18 cellular contexts compared by ENCODE assay signal in the genomic region with DNA sequence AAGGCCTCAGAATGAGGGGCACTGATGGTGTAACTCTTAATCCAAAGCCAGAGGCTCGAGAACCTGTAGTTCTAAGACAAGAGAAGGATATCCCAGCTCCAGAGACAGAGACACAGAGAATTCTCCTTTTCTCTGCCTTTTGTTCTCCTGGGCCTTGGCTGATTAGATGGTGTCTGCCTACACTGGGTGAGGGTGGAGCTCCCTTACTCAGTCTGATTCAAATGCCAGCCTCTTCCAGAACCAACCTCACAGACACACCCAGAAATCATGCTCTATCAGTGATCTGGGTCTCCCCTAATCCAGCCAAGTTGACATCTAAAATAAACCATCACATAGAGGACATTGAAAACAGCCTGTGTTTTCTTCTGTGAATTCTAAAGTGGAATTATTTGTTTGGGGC.
A peak's percentile ranks its signal among the peaks of the same experiment; 100 is the strongest.
DNase-seq lines count a peak whose midpoint lies in the region; ATAC-seq and TF ChIP-seq lines count a peak whose summit lies in the region.
"Had no signal": no experiment of that assay in that cellular context is flagged by ENCODE, and none has a peak within 500 bp of the region (broad histone marks: within the 10 kb centered on the region; RNA-seq: fewer than 3 reads in every experiment).

No MANE protein-coding gene starts in this region.

- intact Hi-C loops in mucosa of descending colon (cut with DNase I, micrococcal nuclease) (no loop called here), dorsolateral prefrontal cortex (cut with DNase I) (no loop called here), vagina (cut with DNase I) (no loop called here)

- H3K4me3 ChIP-seq in epithelial cell of esophagus (ENCODE audit: low read length) = no peak overlapping the region
- H3K4me3 ChIP-seq in mucosa of descending colon = no peak overlapping the region
- H3K4me3 ChIP-seq in dorsolateral prefrontal cortex = no peak overlapping the region
- H3K4me3 ChIP-seq in vagina = no peak overlapping the region
- H3K4me3 ChIP-seq: SJCRH30 had no signal

- DNase-seq in NCI-H146 (lab: John Stamatoyannopoulos, UW) (peak; percentile 25), NCI-H146 treated with DMSO at 0.1 percent for 48 hours (lab: John Stamatoyannopoulos, UW; ENCODE audit: unreplicated experiment) (no peak), NCI-H69 (lab: John Stamatoyannopoulos, UW) (peak; percentile 79), epithelial cell of esophagus (ENCODE audit: low read depth) (peak; percentile 62), mucosa of descending colon (no peak), dorsolateral prefrontal cortex (no peak), vagina (ENCODE audit: extremely low spot score in 2 of 2) (no peak)
- DNase-seq: AML-193, C1 segment of cervical spinal cord, GOT3, HCEC 1CT, Karpas-422, NCI-H2171, NCI-H526 treated with DMSO at 0.1 percent for 48 hours, OCI-M1, T-cell had no signal

- no peaks in the 10 kb centered on the region for H3K27me3 ChIP-seq in dorsolateral prefrontal cortex
- no peaks in the 10 kb centered on the region for H3K27me3 ChIP-seq in vagina
- H3K27me3 ChIP-seq: SJCRH30 had no signal

- H3K4me1 ChIP-seq in mucosa of descending colon (ENCODE audit: low read depth) = no peaks in the 10 kb centered on the region
- no peaks in the 10 kb centered on the region for H3K4me1 ChIP-seq in vagina
- H3K4me1 ChIP-seq: SJCRH30 had no signal

- H3K27ac ChIP-seq in dorsolateral prefrontal cortex = peak overlapping the region in 1 of 59 donors; percentile 7
- no peak overlapping the region for H3K27ac ChIP-seq in vagina
- H3K27ac ChIP-seq: SJCRH30 had no signal

- TF ChIP-seq POLR2A in vagina (IDR thresholded peaks at IDR 0.05) = no peak

- TF ChIP-seq CTCF in epithelial cell of esophagus (IDR thresholded peaks at IDR 0.05; ENCODE audit: insufficient read depth, low read depth, low read length, missing control alignments) (no peak), mucosa of descending colon (IDR thresholded peaks at IDR 0.05) (no peak), dorsolateral prefrontal cortex (IDR thresholded peaks at IDR 0.05 in 54 of 56, conservative IDR thresholded peaks at IDR 0.05 in 2 of 56; ENCODE audit: low read depth in 1 of 56, partially characterized antibody in 56 of 56) (no peak), vagina (IDR thresholded peaks at IDR 0.05) (no peak)

- ATAC-seq in mucosa of descending colon (peak; percentile 39), GM21526 (IDR thresholded peaks at IDR 0.05; ENCODE audit: low FRiP score, unreplicated experiment) (no peak)
- ATAC-seq: T-cell had no signal

- H3K9me3 ChIP-seq in mucosa of descending colon (no peaks in the 10 kb centered on the region), vagina (no peaks in the 10 kb centered on the region)
- H3K9me3 ChIP-seq: SJCRH30 had no signal

- H3K36me3 ChIP-seq in mucosa of descending colon (ENCODE audit: low read depth) (no peaks in the 10 kb centered on the region), vagina (no peaks in the 10 kb centered on the region)
- H3K36me3 ChIP-seq: SJCRH30 had no signal

Comparison
In these comparisons a context has a peak if more than half of its experiments do, and no peak if none do; other contexts are left out.
1. DNase-seq: peak in NCI-H146 (single experiment), NCI-H69 (single experiment) and epithelial cell of esophagus (single experiment); none in NCI-H146 treated with DMSO at 0.1 percent for 48 hours (single experiment), mucosa of descending colon (0 of 3), dorsolateral prefrontal cortex (0 of 10) and vagina (0 of 2).